In the genomic region with DNA sequence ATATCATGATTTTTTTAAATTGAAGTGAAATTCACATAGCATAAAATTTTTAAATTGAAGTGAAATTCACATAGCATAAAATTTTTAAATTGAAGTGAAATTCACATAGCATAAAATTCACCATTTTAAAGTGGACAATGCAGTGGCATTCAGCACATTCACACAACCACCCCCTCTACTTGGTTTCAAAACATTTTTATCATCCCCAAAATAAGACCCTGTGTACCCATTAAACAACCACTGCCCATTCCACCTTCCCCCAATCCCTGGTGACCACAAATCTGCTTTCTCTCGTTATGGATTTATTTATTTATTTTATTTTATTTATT, we compare ENCODE assay signal across 10 cellular contexts. TPM values are rescaled to one million over a fixed set of nuclear protein-coding genes. Genes with fewer than 3 reads are reported as not detected.
"Had no signal": no experiment of that assay in that cellular context is flagged by ENCODE, and none has a peak within 500 bp of the region (broad histone marks: within the 10 kb centered on the region; RNA-seq: fewer than 3 reads in every experiment).

No MANE protein-coding gene starts in this region.

RNA-seq across cellular contexts. Expression of a gene that starts 36.8 kb away (rescaled TPM):
- total RNA-seq: activated CD4-positive, alpha-beta memory T cell treated with anti-CD3 and anti-CD28 coated beads for 36 hours; activated CD4-positive, alpha-beta T cell treated with anti-CD3 and anti-CD28 coated beads, Interleukin-2, amount 10 ng/mL, durations not matched to agents 7 days and 5 days; activated naive CD4-positive, alpha-beta T cell treated with anti-CD3 and anti-CD28 coated beads, Interleukin-2, amount 50 U/mL, for 72 hours; activated T-cell treated with anti-CD3 and anti-CD28 coated beads, Interleukin-2, amount 50 U/mL, for 4 hours; ascending aorta; body of pancreas; bronchial epithelial cell; M059J; RPMI7951; T-helper 17 cell had no signal
